10 cellular contexts compared by ENCODE assay signal in the genomic region with DNA sequence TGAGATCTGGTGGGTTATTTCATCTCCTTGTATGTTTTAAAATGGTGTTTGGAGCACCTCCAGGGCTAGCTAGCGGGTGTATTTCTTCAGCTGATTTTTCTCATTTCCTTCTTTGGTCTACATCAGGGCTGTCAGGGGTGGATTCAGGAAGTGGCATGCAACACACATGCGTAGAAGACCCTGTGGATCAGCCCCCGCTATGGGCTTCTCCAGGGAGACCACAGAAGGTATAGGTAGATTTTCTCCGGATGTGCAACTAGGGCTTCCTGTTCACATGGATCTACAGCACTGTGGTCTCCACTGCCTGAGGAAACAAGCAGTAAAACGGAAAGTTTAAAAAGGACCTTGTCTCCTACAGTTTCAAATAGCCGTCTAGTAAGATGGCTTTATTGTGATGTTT. TPM values are rescaled to one million over a fixed set of nuclear protein-coding genes. Genes with fewer than 3 reads are reported as not detected.
A peak's percentile ranks its signal among the peaks of the same experiment; 100 is the strongest.
DNase-seq lines count a peak whose midpoint lies in the region; ATAC-seq, FAIRE-seq and TF ChIP-seq lines count a peak whose summit lies in the region.
"Had no signal": no experiment of that assay in that cellular context is flagged by ENCODE, and none has a peak within 500 bp of the region (broad histone marks: within the 10 kb centered on the region; RNA-seq: fewer than 3 reads in every experiment).

No MANE protein-coding gene starts in this region.

- no peak for TF ChIP-seq POLR2A in GM12878 (IDR thresholded peaks at IDR 0.05; ENCODE audit: low read depth, low read length)

- H3K9ac ChIP-seq in GM12878 (ENCODE audit: control insufficient read depth, insufficient read depth, low read length), result peak overlapping the region; percentile 60

- H3K79me2 ChIP-seq in GM12878 (ENCODE audit: control insufficient read depth, insufficient read depth, low read length), result peaks cover 14% of the 10 kb centered on the region

- SMC1A ChIA-PET in GM12878 (lab: Charles Lee; ENCODE audit: uncharacterized antibody, unreplicated experiment), result interaction anchor here (0.6 to 7.6 kb wide), 20 partner anchors 9 to 944 kb away, joined by 3 to 152 read pairs (median 4); partner anchors contain the start of gene NUB1

- FAIRE-seq in GM12878 (lab: Jason Lieb, UNC), result no peak
- FAIRE-seq: endothelial cell of umbilical vein had no signal

- H3K36me3 ChIP-seq in GM12878 (ENCODE audit: control insufficient read depth in 2 of 2, insufficient read depth in 2 of 2, low read length in 1 of 2), result peaks cover 15 to 31% of the 10 kb centered on the region in 2 experiments

- ATAC-seq in GM21723 (IDR thresholded peaks at IDR 0.05; ENCODE audit: unreplicated experiment), result peak; percentile 43
- peak; percentile 39 to 75 (median 44) for ATAC-seq in T-cell (replicated peaks in 1 of 4)
- ATAC-seq in GM12878, result peak; percentile 22
- peak; percentile 54 to 59 for ATAC-seq in stimulated activated naive B cell treated with anti-CD40 and anti-IgM and Interleukin-4, amounts not matched to agents 10 μg/mL and 1 μg/mL and 100 μg/mL, for 72 hours (replicated peaks)

- WGBS in GM12878 (ENCODE audit: insufficient coverage, insufficient replicate concordance, low lambda C conversion rate, missing lambda C conversion rate), result 31% methylated on average over 6 of the region's 6 CpGs

- in situ Hi-C loops in GM12878 (cut with MboI), result loop anchor here (5.0 kb wide), 1 partner anchor 35 kb away; no protein-coding TSS in a partner anchor

- H3K4me2 ChIP-seq in GM12878 (ENCODE audit: control insufficient read depth, insufficient read depth), result peak overlapping the region; percentile 83

- TF ChIP-seq EP300 in GM12878 (IDR thresholded peaks at IDR 0.05; ENCODE audit: borderline replicate concordance in 1 of 2, control insufficient read depth in 1 of 2, low read depth in 2 of 2, low read length in 2 of 2), result no peak

- POLR2A ChIA-PET in T-cell (lab: Charles Lee) (interaction anchor here (0.6 to 0.9 kb wide), 4 partner anchors 8 to 639 kb away, joined by 3 to 5 read pairs (median 3); partner anchors contain the start of gene NUB1 (in 1 of the 2)), GM12878 (lab: Charles Lee) (interaction anchor here (0.6 to 3.4 kb wide), 8 partner anchors 10 to 1929 kb away, joined by 3 to 18 read pairs (median 4); partner anchors contain the start of gene NUB1)

- H3K27me3 ChIP-seq in GM12878 (replicated peaks in 1 of 2; ENCODE audit: control insufficient read depth in 2 of 2, insufficient read depth in 2 of 2, low read length in 1 of 2), result no peaks in the 10 kb centered on the region
- H3K27me3 ChIP-seq: right lobe of liver had no signal

- CTCF ChIA-PET in T-cell (lab: Charles Lee) (interaction anchor here (0.5 to 5.7 kb wide), 24 partner anchors 9 to 407 kb away, joined by 3 to 59 read pairs (median 4); partner anchors contain the start of gene NUB1 (in 1 of the 2)), GM12878 (lab: Yijun Ruan, JAX) (interaction anchor here (0.6 to 11.9 kb wide), 25 partner anchors 9 to 407 kb away, joined by 3 to 252 read pairs (median 6); partner anchors contain the start of genes ABCF2 and NUB1)

- peaks cover 41% of the 10 kb centered on the region for H3K36me3 Mint-ChIP-seq in T-cell
- H3K36me3 Mint-ChIP-seq in stimulated activated naive B cell treated with anti-CD40 and anti-IgM and Interleukin-4, amounts not matched to agents 10 μg/mL and 1 μg/mL and 100 μg/mL, for 72 hours, result peaks cover 15 to 45% of the 10 kb centered on the region in 2 donors

- H3K4me1 ChIP-seq in GM12878 (ENCODE audit: control insufficient read depth, insufficient read depth, low read length), result peaks cover 31% of the 10 kb centered on the region

- intact Hi-C loops in GM12878 (cut with micrococcal nuclease; ENCODE audit: unreplicated experiment), result no loop called here

- no TSS peak for BruUV-seq in GM12878 (replicated peaks; lab: Mats Ljungman, UMichigan)

- H3K4me3 ChIP-seq in GM12878, result peak overlapping the region; percentile 20; the same call in 1 of the 2 replicates
- H3K4me3 ChIP-seq: right lobe of liver had no signal

- DNase-seq in T-cell (peak; percentile 21 to 82 (median 66)), GM12878 (ENCODE audit: low read depth, low spot score) (no peak), SKM-1 (lab: John Stamatoyannopoulos, UW; ENCODE audit: unreplicated experiment) (no peak), NCI-H2227 treated with DMSO at 0.1 percent for 48 hours (lab: John Stamatoyannopoulos, UW) (no peak), HK-2 (ENCODE audit: unreplicated experiment) (no peak)
- peak; percentile 66 for DNase-seq in stimulated activated naive B cell treated with anti-CD40 and anti-IgM and Interleukin-4, amounts not matched to agents 10 μg/mL and 1 μg/mL and 100 μg/mL, for 72 hours
- no peak for DNase-seq in activated CD4-positive, CD25-positive, alpha-beta regulatory T cell (lab: John Stamatoyannopoulos, UW)
- DNase-seq: right lobe of liver had no signal

- H3K27ac Mint-ChIP-seq in T-cell, result peak overlapping the region; percentile 86 to 91
- H3K27ac Mint-ChIP-seq in stimulated activated naive B cell treated with anti-CD40 and anti-IgM and Interleukin-4, amounts not matched to agents 10 μg/mL and 1 μg/mL and 100 μg/mL, for 72 hours, result peak overlapping the region; percentile 90

- H3K27ac ChIP-seq in GM12878 (ENCODE audit: control insufficient read depth, insufficient read depth), result peak overlapping the region; percentile 94
- H3K27ac ChIP-seq: right lobe of liver had no signal

- H2AFZ ChIP-seq in GM12878 (ENCODE audit: control insufficient read depth, low read depth, low read length), result peak overlapping the region; percentile 89

- peak overlapping the region; percentile 45 to 78 (median 56) for H3K4me3 Mint-ChIP-seq in T-cell
- peak overlapping the region; percentile 54 to 76 for H3K4me3 Mint-ChIP-seq in stimulated activated naive B cell treated with anti-CD40 and anti-IgM and Interleukin-4, amounts not matched to agents 10 μg/mL and 1 μg/mL and 100 μg/mL, for 72 hours

- H3K9me3 ChIP-seq in GM12878 (replicated peaks; ENCODE audit: control insufficient read depth, insufficient read depth, low read length), result no peaks in the 10 kb centered on the region
- H3K9me3 ChIP-seq: right lobe of liver had no signal

- no peak for TF ChIP-seq CTCF in GM12878 (IDR thresholded peaks at IDR 0.05 in 2 of 3, conservative IDR thresholded peaks at IDR 0.05 in 1 of 3; ENCODE audit: control insufficient read depth in 2 of 3, extremely low read depth in 1 of 3, insufficient read depth in 1 of 3, low read depth in 3 of 3, low read length in 3 of 3)

- no peaks in the 10 kb centered on the region for H4K20me1 ChIP-seq in GM12878 (ENCODE audit: control insufficient read depth, insufficient read depth)

- H3K4me1 Mint-ChIP-seq in T-cell, result peaks cover 56 to 61% (median 56%) of the 10 kb centered on the region in 3 donors
- H3K4me1 Mint-ChIP-seq in stimulated activated naive B cell treated with anti-CD40 and anti-IgM and Interleukin-4, amounts not matched to agents 10 μg/mL and 1 μg/mL and 100 μg/mL, for 72 hours, result peaks cover 30 to 46% of the 10 kb centered on the region in 2 donors

- H3K9me3 Mint-ChIP-seq in T-cell, result no peaks in the 10 kb centered on the region
- no peaks in the 10 kb centered on the region for H3K9me3 Mint-ChIP-seq in stimulated activated naive B cell treated with anti-CD40 and anti-IgM and Interleukin-4, amounts not matched to agents 10 μg/mL and 1 μg/mL and 100 μg/mL, for 72 hours

- RAD21 ChIA-PET in GM12878 (lab: Charles Lee; ENCODE audit: unreplicated experiment), result interaction anchor here (0.7 to 5.2 kb wide), 12 partner anchors 9 to 282 kb away, joined by 3 to 104 read pairs (median 4); partner anchors contain the start of gene NUB1

- TF ChIP-seq RAD21 in GM12878 (IDR thresholded peaks at IDR 0.05; ENCODE audit: insufficient read depth, low read depth, low read length), result no peak

- no peaks in the 10 kb centered on the region for H3K27me3 Mint-ChIP-seq in T-cell
- H3K27me3 Mint-ChIP-seq in stimulated activated naive B cell treated with anti-CD40 and anti-IgM and Interleukin-4, amounts not matched to agents 10 μg/mL and 1 μg/mL and 100 μg/mL, for 72 hours, result no peaks in the 10 kb centered on the region

RNA-seq across cellular contexts. Expression of gene NUB1, which starts 10.4 kb away (rescaled TPM):
- total RNA-seq in T-cell (10 to 100 TPM; 77.4 to 98.9 (median 87.7) TPM), GM12878 (2014; rRNA removed) (42.3 and 49.5 TPM in 2 replicates), GM12878 (2014; rRNA removed; fragmentation: Illumina TruSeq; extraction: Trizol) (64.0 and 65.6 TPM in 2 replicates), GM12878 (2021) (37.1 and 37.5 TPM in 2 replicates)
- 88.2 and 88.7 TPM in 2 replicates for total RNA-seq in GM12878 (2013; cell fraction: nucleolus; rRNA removed)
- polyA plus RNA-seq in GM12878 (2011; ENCODE audit: low read depth), result 26.5 TPM
- polyA plus RNA-seq in GM12878 (2011; rRNA removed) (58.0 and 106 TPM in 2 replicates), GM12878 (2014; fragmentation: Illumina TruSeq; extraction: Trizol) (102 and 177 TPM in 2 replicates), GM12878 (2014; fragmentation: Nextera tagmentation; extraction: Ambion mirVana) (10 to 100 TPM; 24.1 to 28.8 TPM), GM12878 (2014; rRNA removed) (37.4 and 49.1 TPM in 2 replicates), GM12878 (2016; fragmentation: Nextera tagmentation; extraction: Ambion mirVana) (10 to 100 TPM; 48.9 to 54.4 TPM)
- 36.1 and 36.7 TPM in 2 replicates for polyA plus RNA-seq in GM12878 (2011; cell fraction: cytosol; rRNA removed)
- 49.8 and 60.9 TPM in 2 replicates for polyA plus RNA-seq in GM12878 (2011; cell fraction: nucleus; rRNA removed)
- 36.2 and 57.3 TPM in 2 replicates for polyA plus RNA-seq in GM12878 (2012)
- polyA minus RNA-seq in GM12878 (2011; rRNA and poly(A)+ RNA removed), result 31.6 and 38.5 TPM in 2 replicates
- polyA minus RNA-seq in GM12878 (2011; cell fraction: cytosol; rRNA and poly(A)+ RNA removed), result 12.8 and 16.1 TPM in 2 replicates
- 16.8 and 26.8 TPM in 2 replicates for polyA minus RNA-seq in GM12878 (2011; cell fraction: nucleus; rRNA and poly(A)+ RNA removed)

RNA-seq across cellular contexts. Expression of gene WDR86, which starts 57.9 kb away (rescaled TPM):
- total RNA-seq in T-cell, result 10 to 100 TPM in 3 of 5 donors, 1 to 10 TPM in 2; 3.1 to 26.0 (median 10.1) TPM
- total RNA-seq in GM12878 (2013; cell fraction: nucleolus; rRNA removed), result 5.1 and 8.3 TPM in 2 replicates
- total RNA-seq in GM12878 (2014; rRNA removed), result not detected in 2 replicates
- total RNA-seq in GM12878 (2014; rRNA removed; fragmentation: Illumina TruSeq; extraction: Trizol), result not detected in 2 replicates
- not detected in 2 replicates for total RNA-seq in GM12878 (2021)
- polyA plus RNA-seq in GM12878 (2011; ENCODE audit: low read depth), result 0.29 TPM
- polyA plus RNA-seq in GM12878 (2011; rRNA removed), result 0.15 and 0.22 TPM in 2 replicates
- polyA plus RNA-seq in GM12878 (2011; cell fraction: cytosol; rRNA removed), result 0.24 and 0.38 TPM in 2 replicates
- 2.7 and 4.6 TPM in 2 replicates for polyA plus RNA-seq in GM12878 (2011; cell fraction: nucleus; rRNA removed)
- polyA plus RNA-seq in GM12878 (2012), result 0.26 and 0.65 TPM in 2 replicates
- not detected in 2 replicates for polyA plus RNA-seq in GM12878 (2014; fragmentation: Illumina TruSeq; extraction: Trizol)
- polyA plus RNA-seq in GM12878 (2014; fragmentation: Nextera tagmentation; extraction: Ambion mirVana), result under 1 TPM in 1 of 2 experiments, not detected in 1; 0.05 TPM
- not detected in 2 replicates for polyA plus RNA-seq in GM12878 (2014; rRNA removed)
- under 1 TPM in 1 of 2 experiments, not detected in 1; 0.19 TPM for polyA plus RNA-seq in GM12878 (2016; fragmentation: Nextera tagmentation; extraction: Ambion mirVana)
- polyA minus RNA-seq in GM12878 (2011; rRNA and poly(A)+ RNA removed), result 0.37 and 1.0 TPM in 2 replicates
- polyA minus RNA-seq in GM12878 (2011; cell fraction: cytosol; rRNA and poly(A)+ RNA removed), result not detected in 2 replicates
- polyA minus RNA-seq in GM12878 (2011; cell fraction: nucleus; rRNA and poly(A)+ RNA removed), result 0.57 and 0.73 TPM in 2 replicates
- total RNA-seq: endothelial cell of umbilical vein had no signal
- polyA plus RNA-seq: endothelial cell of umbilical vein had no signal

Comparison
In these comparisons a context has a peak if more than half of its experiments do, and no peak if none do; other contexts are left out.
1. DNase-seq: peak in T-cell (34 of 34) and stimulated activated naive B cell treated with anti-CD40 and anti-IgM and Interleukin-4, amounts not matched to agents 10 μg/mL and 1 μg/mL and 100 μg/mL, for 72 hours (single experiment); none in GM12878 (single experiment), SKM-1 (single experiment), NCI-H2227 treated with DMSO at 0.1 percent for 48 hours (single experiment), HK-2 (single experiment) and activated CD4-positive, CD25-positive, alpha-beta regulatory T cell (0 of 4).
2. Peak in every context shown above with its lines, with median percentiles within 50 percentile points of each other: ATAC-seq.